Comparison of ENCODE assay signal across 8 cellular contexts in genomic region chr17:42677012-42677857, GRCh38. TPM values are rescaled to one million over a fixed set of nuclear protein-coding genes. Genes with fewer than 3 reads are reported as not detected.
DNase-seq lines count a peak whose midpoint lies in the region; ATAC-seq and TF ChIP-seq lines count a peak whose summit lies in the region.

No MANE protein-coding gene starts in this region.

- peak overlapping the region; percentile 30 for H2AK5ac ChIP-seq in neuronal stem cell (ENCODE audit: low read depth, low read length)

- H3K4me1 ChIP-seq in SK-N-SH (ENCODE audit: control insufficient read depth in 1 of 2, insufficient read depth in 2 of 2, low read depth in 1 of 2, low read length in 1 of 2) (peaks cover 15 to 52% of the 10 kb centered on the region in 2 experiments), neuronal stem cell (ENCODE audit: control insufficient read depth in 2 of 2, insufficient read depth in 1 of 2, low read depth in 1 of 2, low read length in 2 of 2) (peaks cover 29 to 46% of the 10 kb centered on the region in 2 donors)

- peak overlapping the region; percentile 83; the same call in 1 of the 2 replicates for H3K9ac ChIP-seq in SK-N-SH
- H3K9ac ChIP-seq in neuronal stem cell (ENCODE audit: low read depth, low read length, poor library complexity) = peak overlapping the region; percentile 55

- CTCF ChIA-PET in SK-N-SH (lab: Yijun Ruan, JAX) = interaction anchor here (0.6 to 8.9 kb wide), 12 partner anchors 8 to 146 kb away, joined by 3 to 221 read pairs (median 5); partner anchors contain the start of genes MLX, PSMC3IP, RETREG3 and TUBG1

- peak; percentile 65 for ATAC-seq in HG02571 (IDR thresholded peaks at IDR 0.05; ENCODE audit: unreplicated experiment)

- peaks cover 17% of the 10 kb centered on the region for H3K79me1 ChIP-seq in neuronal stem cell (ENCODE audit: low read depth, low read length)

- H3K4me3 ChIP-seq in SK-N-SH (ENCODE audit: low read depth in 2 of 2, low read length in 1 of 2) = peak overlapping the region; percentile 91 to 98
- peak overlapping the region; percentile 93 to 94 for H3K4me3 ChIP-seq in neuronal stem cell (ENCODE audit: low read length in 2 of 2)

- no peak overlapping the region for H2BK5ac ChIP-seq in neuronal stem cell (ENCODE audit: low read length)

- DNase-seq in GF-D8 (lab: John Stamatoyannopoulos, UW) = peak; percentile 96
- DNase-seq in NCI-H1048 (lab: John Stamatoyannopoulos, UW) = peak; percentile 97
- DNase-seq in SK-N-SH = peak; percentile 97
- DNase-seq in germinal center (ENCODE audit: low spot score) = peak; percentile 99
- peak; percentile 99 for DNase-seq in neuronal stem cell (ENCODE audit: low spot score)
- peak; percentile 99 for DNase-seq in stromal cell of bone marrow (ENCODE audit: low read depth)

- H3K4ac ChIP-seq in neuronal stem cell (ENCODE audit: low read length) = no peak overlapping the region

- H3K9me2 ChIP-seq in SK-N-SH = no peaks in the 10 kb centered on the region

- peaks cover 49% of the 10 kb centered on the region for H3K4me1 Mint-ChIP-seq in activated naive CD4-positive, alpha-beta T cell treated with anti-CD3 and anti-CD28 coated beads, Interleukin-2, amount 50 U/mL, for 24 hours

- H3K14ac ChIP-seq in neuronal stem cell (ENCODE audit: low read length) = no peak overlapping the region

- H3K27ac Mint-ChIP-seq in activated naive CD4-positive, alpha-beta T cell treated with anti-CD3 and anti-CD28 coated beads, Interleukin-2, amount 50 U/mL, for 24 hours = peak overlapping the region; percentile 72

- peaks cover 24% of the 10 kb centered on the region for H3K27me3 Mint-ChIP-seq in activated naive CD4-positive, alpha-beta T cell treated with anti-CD3 and anti-CD28 coated beads, Interleukin-2, amount 50 U/mL, for 24 hours

- no peak overlapping the region for H4K8ac ChIP-seq in neuronal stem cell (ENCODE audit: low read depth, low read length)

- no peak overlapping the region for H2BK120ac ChIP-seq in neuronal stem cell (ENCODE audit: low read depth, low read length)

- H3F3A ChIP-seq in SK-N-SH (replicated peaks; ENCODE audit: insufficient read depth) = peaks cover 32% of the 10 kb centered on the region

- H3K9me3 ChIP-seq in SK-N-SH (no peaks in the 10 kb centered on the region), neuronal stem cell (replicated peaks in 1 of 2; ENCODE audit: control insufficient read depth in 2 of 2, insufficient read depth in 1 of 2, low read depth in 1 of 2, low read length in 2 of 2) (no peaks in the 10 kb centered on the region)

- 10% methylated on average over 21 of the region's 33 CpGs for WGBS in SK-N-SH (ENCODE audit: low lambda C conversion rate)
- no CpG with 5 or more reads among the region's 33 CpGs for WGBS in neuronal stem cell (ENCODE audit: extremely low coverage in 2 of 2, insufficient read length in 2 of 2, insufficient replicate concordance in 1 of 2), 2 donors

- no peak overlapping the region for H3K23ac ChIP-seq in neuronal stem cell (ENCODE audit: low read depth, low read length, poor library complexity)

- H3K9me3 Mint-ChIP-seq in activated naive CD4-positive, alpha-beta T cell treated with anti-CD3 and anti-CD28 coated beads, Interleukin-2, amount 50 U/mL, for 24 hours = no peaks in the 10 kb centered on the region

- H3K4me2 ChIP-seq in SK-N-SH (peak overlapping the region; percentile 90), neuronal stem cell (ENCODE audit: insufficient read depth, low read length, poor library complexity, severe bottlenecking) (peak overlapping the region; percentile 62)

- H2BK15ac ChIP-seq in neuronal stem cell (ENCODE audit: low read length) = peak overlapping the region; percentile 97

- H3K36me3 ChIP-seq in SK-N-SH (replicated peaks in 1 of 2; ENCODE audit: control insufficient read depth in 1 of 2, insufficient read depth in 2 of 2, low read length in 1 of 2) = peaks cover 12 to 15% of the 10 kb centered on the region in 2 experiments
- peaks cover 4 to 20% of the 10 kb centered on the region in 2 donors for H3K36me3 ChIP-seq in neuronal stem cell (replicated peaks in 1 of 2; ENCODE audit: control insufficient read depth in 2 of 2, insufficient read depth in 2 of 2, low read length in 2 of 2)

- H4K91ac ChIP-seq in neuronal stem cell (ENCODE audit: low read depth, low read length, poor library complexity) = no peak overlapping the region

- H3K36me3 Mint-ChIP-seq in activated naive CD4-positive, alpha-beta T cell treated with anti-CD3 and anti-CD28 coated beads, Interleukin-2, amount 50 U/mL, for 24 hours = no peaks in the 10 kb centered on the region

- H4K20me1 ChIP-seq in SK-N-SH (ENCODE audit: insufficient read depth) = peaks cover 20% of the 10 kb centered on the region

- no peak for TF ChIP-seq CTCF in SK-N-SH (IDR thresholded peaks at IDR 0.05)

- POLR2A ChIA-PET in SK-N-SH (lab: Yijun Ruan, JAX) = interaction anchor here (0.8 to 6.0 kb wide), 10 partner anchors 10 to 140 kb away, joined by 3 to 63 read pairs (median 8); partner anchors contain the start of genes PSMC3IP, RETREG3, TUBG1 and TUBG2

- 0 out of 4 replicates have a peak, but pooled peaks of 1 of the 2 experiments have one; percentile 1 for TF ChIP-seq EP300 in SK-N-SH (IDR thresholded peaks at IDR 0.05; ENCODE audit: borderline replicate concordance in 1 of 2, low read depth in 1 of 2, low read length in 1 of 2)

- H3K4me3 Mint-ChIP-seq in activated naive CD4-positive, alpha-beta T cell treated with anti-CD3 and anti-CD28 coated beads, Interleukin-2, amount 50 U/mL, for 24 hours = peak overlapping the region; percentile 91

- H3K27ac ChIP-seq in SK-N-SH (ENCODE audit: low read depth in 2 of 2, low read length in 1 of 2) (peak overlapping the region; percentile 87 to 99), neuronal stem cell (replicated peaks; ENCODE audit: low read length) (peak overlapping the region; percentile 99)

- TF ChIP-seq RAD21 in SK-N-SH (IDR thresholded peaks at IDR 0.05; ENCODE audit: low read length) = no peak

- no peaks in the 10 kb centered on the region for H3K27me3 ChIP-seq in SK-N-SH (ENCODE audit: insufficient read depth)
- peaks cover 0 to 43% (median 7%) of the 10 kb centered on the region in 3 experiments for H3K27me3 ChIP-seq in neuronal stem cell (ENCODE audit: control insufficient read depth in 3 of 3, insufficient read depth in 3 of 3, low read depth in 1 of 3, low read length in 3 of 3)

- H2AFZ ChIP-seq in SK-N-SH (ENCODE audit: low read depth) = no peak overlapping the region
- peak overlapping the region; percentile 93 for H2AFZ ChIP-seq in neuronal stem cell (ENCODE audit: low read length)

- no peak overlapping the region for H2BK12ac ChIP-seq in neuronal stem cell (ENCODE audit: low read length)

- peaks cover 40% of the 10 kb centered on the region for H3K79me2 ChIP-seq in SK-N-SH (ENCODE audit: insufficient read depth)

- peak overlapping the region; percentile 52 for H3K18ac ChIP-seq in neuronal stem cell (ENCODE audit: low read length)

TF ChIP-seq in SK-N-SH, 30 proteins besides CTCF, POLR2A, EP300 and RAD21 (continues in another document):
- TF ChIP-seq IRF3 (IDR thresholded peaks at IDR 0.05; ENCODE audit: low read depth, low read length) = peak; percentile 58; the same call in 1 of the 2 replicates
- peak; percentile 65 for TF ChIP-seq CHD2 (IDR thresholded peaks at IDR 0.05; ENCODE audit: low read length, partially characterized antibody)
- no peak for TF ChIP-seq RCOR1 (IDR thresholded peaks at IDR 0.05; ENCODE audit: low read length)
- TF ChIP-seq NFIC (IDR thresholded peaks at IDR 0.05; ENCODE audit: borderline replicate concordance) = 0 out of 2 replicates have a peak, but pooled peaks have one; percentile 28
- peak; percentile 81 for TF ChIP-seq USF2 (IDR thresholded peaks at IDR 0.05; ENCODE audit: borderline replicate concordance, low read depth, low read length)
- no peak for TF ChIP-seq YY1 (IDR thresholded peaks at IDR 0.05; ENCODE audit: low read depth)

RNA-seq across cellular contexts. Expression of gene PLEKHH3, which starts 0.4 kb away (rescaled TPM):
- 9.8 and 12.8 TPM in 2 replicates for polyA plus RNA-seq in SK-N-SH (2012; rRNA removed)
- polyA plus RNA-seq in SK-N-SH (2012; cell fraction: cytosol; rRNA removed) = 5.9 and 8.6 TPM in 2 replicates
- 22.9 and 29.8 TPM in 2 replicates for polyA plus RNA-seq in SK-N-SH (2012; cell fraction: nucleus; rRNA removed)
- 17.1 TPM for polyA plus RNA-seq in neuronal stem cell (2013, experiment 1 of 2)
- polyA plus RNA-seq in neuronal stem cell (2013, experiment 2 of 2) = 17.9 TPM

RNA-seq across cellular contexts. Expression of gene CCR10, which starts 4.4 kb away (rescaled TPM):
- 2.2 and 3.1 TPM in 2 replicates for polyA plus RNA-seq in SK-N-SH (2012; rRNA removed)
- 1.2 and 1.7 TPM in 2 replicates for polyA plus RNA-seq in SK-N-SH (2012; cell fraction: cytosol; rRNA removed)
- polyA plus RNA-seq in SK-N-SH (2012; cell fraction: nucleus; rRNA removed) = 11.5 and 25.8 TPM in 2 replicates
- polyA plus RNA-seq in neuronal stem cell (2013, experiment 1 of 2) = 1.9 TPM
- 1.8 TPM for polyA plus RNA-seq in neuronal stem cell (2013, experiment 2 of 2)

RNA-seq across cellular contexts. Expression of gene CNTNAP1, which starts 5.1 kb away (rescaled TPM):
- polyA plus RNA-seq in SK-N-SH (2012; rRNA removed) = 74.3 and 92.7 TPM in 2 replicates
- polyA plus RNA-seq in SK-N-SH (2012; cell fraction: cytosol; rRNA removed) = 31.9 and 45.9 TPM in 2 replicates
- 213 and 214 TPM in 2 replicates for polyA plus RNA-seq in SK-N-SH (2012; cell fraction: nucleus; rRNA removed)
- polyA plus RNA-seq in neuronal stem cell (2013, experiment 1 of 2) = 6.1 TPM
- polyA plus RNA-seq in neuronal stem cell (2013, experiment 2 of 2) = 5.9 TPM

RNA-seq across cellular contexts. Expression of gene TUBG2, which starts 18.2 kb away (rescaled TPM):
- 27.6 and 33.9 TPM in 2 replicates for polyA plus RNA-seq in SK-N-SH (2012; rRNA removed)
- polyA plus RNA-seq in SK-N-SH (2012; cell fraction: cytosol; rRNA removed) = 14.4 and 21.3 TPM in 2 replicates
- polyA plus RNA-seq in SK-N-SH (2012; cell fraction: nucleus; rRNA removed) = 210 and 236 TPM in 2 replicates
- 19.4 TPM for polyA plus RNA-seq in neuronal stem cell (2013, experiment 1 of 2)
- 19.8 TPM for polyA plus RNA-seq in neuronal stem cell (2013, experiment 2 of 2)

Comparison
In these comparisons a context has a peak if more than half of its experiments do, and no peak if none do; other contexts are left out.
1. Peak in every context shown above with its lines: DNase-seq, ATAC-seq, H3K4me3 ChIP-seq and H3K27ac ChIP-seq.